ENCODE assay signal across 32 cellular contexts in the genomic region with DNA sequence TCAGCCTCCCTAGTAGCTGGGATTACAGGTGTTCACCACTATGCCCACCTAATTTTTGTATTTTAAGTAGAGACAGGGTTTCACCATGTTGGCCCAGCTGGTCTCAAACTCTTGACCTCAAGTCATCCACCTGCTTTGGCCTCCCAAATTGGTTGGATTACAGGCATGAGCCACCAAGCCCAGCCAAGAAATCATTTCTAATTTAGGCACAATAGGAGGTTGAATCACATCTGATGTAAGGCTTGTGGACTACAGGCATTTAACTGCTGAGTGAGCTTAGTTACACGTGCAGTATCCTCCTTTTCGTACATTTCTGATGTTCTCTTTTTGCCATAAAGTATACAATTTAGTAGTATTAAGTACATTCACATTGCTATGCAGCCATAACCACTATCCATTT.
"Had no signal": no experiment of that assay in that cellular context is flagged by ENCODE, and none has a peak within 500 bp of the region (broad histone marks: within the 10 kb centered on the region; RNA-seq: fewer than 3 reads in every experiment).

No MANE protein-coding gene starts in this region.

- H3K27ac ChIP-seq: adrenal gland, body of pancreas, brain microvascular endothelial cell, breast epithelium, VCaP had no signal

- H3K36me3 ChIP-seq: adrenal gland, brain microvascular endothelial cell, breast epithelium had no signal

- H3K27me3 ChIP-seq: adrenal gland, body of pancreas, brain microvascular endothelial cell, breast epithelium had no signal

- H3K4me3 ChIP-seq: adrenal gland, body of pancreas, breast epithelium had no signal

- H3K9me3 ChIP-seq: adrenal gland, body of pancreas, breast epithelium had no signal

- H3K4me1 ChIP-seq: adrenal gland, body of pancreas, breast epithelium had no signal

- DNase-seq: activated B cell treated with CpG ODN at 0.5 μM for 24 hours; activated CD4-positive, alpha-beta memory T cell treated with anti-CD3 and anti-CD28 coated beads for 36 hours; activated CD4-positive, alpha-beta T cell treated with anti-CD3 and anti-CD28 coated beads for 4 hours; activated CD4-positive, alpha-beta T cell treated with anti-CD3 and anti-CD28 coated beads, Interleukin-2, amount 10 ng/mL, durations not matched to agents 24 days and 14 days; activated CD4-positive, alpha-beta T cell treated with anti-CD3 and anti-CD28 coated beads, Interleukin-2, amount 50 U/mL, for 1 hour; activated CD4-positive, alpha-beta T cell treated with anti-CD3 and anti-CD28 coated beads, Interleukin-2, amount 50 U/mL, for 4 hours; activated CD4-positive, CD25-positive, alpha-beta regulatory T cell treated with anti-CD3 and anti-CD28 coated beads, Interleukin-2, amount 50 U/mL, for 72 hours; activated CD8-positive, alpha-beta memory T cell treated with anti-CD3 and anti-CD28 coated beads, Interleukin-2, amount 50 U/mL, for 4 hours; activated CD8-positive, alpha-beta T cell treated with anti-CD3 and anti-CD28 coated beads for 36 hours; activated effector memory CD4-positive, alpha-beta T cell treated with anti-CD3 and anti-CD28 coated beads, Interleukin-2, amount 50 U/mL, for 16 hours; activated gamma-delta T cell treated with Interleukin-2 at 50 U/mL for 16 hours; activated naive CD4-positive, alpha-beta T cell; activated naive CD4-positive, alpha-beta T cell treated with anti-CD3 and anti-CD28 coated beads for 36 hours; activated naive CD4-positive, alpha-beta T cell treated with anti-CD3 and anti-CD28 coated beads, Interleukin-2, amount 50 U/mL, for 16 hours; activated naive CD8-positive, alpha-beta T cell treated with anti-CD3 and anti-CD28 coated beads for 36 hours; activated T-cell treated with anti-CD3 and anti-CD28 coated beads for 4 hours; activated T-cell treated with anti-CD3 and anti-CD28 coated beads, Interleukin-2, amount 50 U/mL, for 1 hour; activated T-cell treated with anti-CD3 and anti-CD28 coated beads, Interleukin-2, amount 50 U/mL, for 4 hours; activated T-cell treated with anti-CD3 and anti-CD28 coated beads, Interleukin-2, amount 50 U/mL, for 72 hours; adrenal gland; amniotic stem cell; aorta; body of pancreas; brain microvascular endothelial cell; central memory CD4-positive, alpha-beta T cell; T-cell; T-helper 17 cell; T1000 had no signal

- ATAC-seq: activated CD8-positive, alpha-beta T cell treated with anti-CD3 and anti-CD28 coated beads for 36 hours; activated naive CD4-positive, alpha-beta T cell treated with anti-CD3 and anti-CD28 coated beads, Interleukin-2, amount 50 U/mL, for 72 hours; activated T-cell treated with anti-CD3 and anti-CD28 coated beads, Interleukin-2, amount 50 U/mL, for 4 hours; activated T-cell treated with anti-CD3 and anti-CD28 coated beads, Interleukin-2, amount 50 U/mL, for 72 hours; activated T-helper 17 cell treated with anti-CD3 and anti-CD28 coated beads, Interleukin-2, amount 50 U/mL, for 72 hours; body of pancreas; T-cell; T-helper 17 cell had no signal
